ENCODE assay signal across 16 cellular contexts in genomic region chr14:99244299-99244959, GRCh38. TPM values are rescaled to one million over a fixed set of nuclear protein-coding genes. Genes with fewer than 3 reads are reported as not detected.
DNase-seq lines count a peak whose midpoint lies in the region; ATAC-seq, FAIRE-seq and TF ChIP-seq lines count a peak whose summit lies in the region.
"Had no signal": no experiment of that assay in that cellular context is flagged by ENCODE, and none has a peak within 500 bp of the region (broad histone marks: within the 10 kb centered on the region; RNA-seq: fewer than 3 reads in every experiment).

No MANE protein-coding gene starts in this region.

- peaks cover 82% of the 10 kb centered on the region for H3K4me1 Mint-ChIP-seq in activated T-cell treated with anti-CD3 and anti-CD28 coated beads, Interleukin-2, amount 50 U/mL, for 4 hours (ENCODE audit: low read depth)
- peaks cover 82% of the 10 kb centered on the region for H3K4me1 Mint-ChIP-seq in activated T-helper 2 cell treated with anti-CD3 and anti-CD28 coated beads, Interferon-gamma antibody, Interleukin-2, Interleukin-4, amounts not matched to agents 10 μg/mL and 5 μg/mL and 100 μg/mL, durations not matched to agents 14 hours and 24 hours and 36 hours (ENCODE audit: low read depth)

- H3K4me2 ChIP-seq in HepG2 (ENCODE audit: low read depth, low read length) = no peak overlapping the region

- H3K9ac ChIP-seq in iPS-20b (ENCODE audit: low read depth, low read length) (peak overlapping the region; percentile 91; the same call in 1 of the 2 replicates), HepG2 (ENCODE audit: insufficient read depth, low read depth, low read length) (no peak overlapping the region)

- H3K4me3 ChIP-seq in iPS-20b (ENCODE audit: low read length) = peak overlapping the region; percentile 69
- no peak overlapping the region for H3K4me3 ChIP-seq in thyroid gland (replicated peaks in 1 of 3)
- no peak overlapping the region for H3K4me3 ChIP-seq in HepG2 (replicated peaks in 1 of 3; ENCODE audit: insufficient read depth in 1 of 3, low read depth in 2 of 3, low read length in 3 of 3)
- H3K4me3 ChIP-seq: left lung, thoracic aorta had no signal

- no peak for DNase-seq in activated T-cell treated with anti-CD3 and anti-CD28 coated beads, Interleukin-2, amount 50 U/mL, for 4 hours
- no peak for DNase-seq in activated T-cell treated with anti-CD3 and anti-CD28 coated beads, Interleukin-2, amount 50 U/mL, for 1 hour
- no peak for DNase-seq in activated T-helper 2 cell treated with anti-CD3 and anti-CD28 coated beads, Interferon-gamma antibody, Interleukin-2, Interleukin-4, amounts not matched to agents 10 μg/mL and 5 μg/mL and 100 μg/mL, durations not matched to agents 14 hours and 24 hours and 36 hours (ENCODE audit: low spot score)
- peak; percentile 26 to 41 for DNase-seq in thyroid gland
- no peak for DNase-seq in HepG2 (ENCODE audit: low spot score)
- DNase-seq in KBM-7 = no peak
- no peak for DNase-seq in SW 1271 (lab: John Stamatoyannopoulos, UW)
- DNase-seq: head of caudate nucleus; left lung; NK-92 treated with Interleukin-12 subunit alpha and Interleukin-12 subunit beta, amount 100 ng/mL, for 24 hours; SHP77 had no signal

- 51 to 58% methylated on average over 16 of the region's 16 CpGs for WGBS in thyroid gland, 2 donors
- 10% methylated on average over 16 of the region's 16 CpGs for WGBS in HepG2 (ENCODE audit: low lambda C conversion rate)

- H3K27ac Mint-ChIP-seq in activated T-helper 2 cell treated with anti-CD3 and anti-CD28 coated beads, Interferon-gamma antibody, Interleukin-2, Interleukin-4, amounts not matched to agents 10 μg/mL and 5 μg/mL and 100 μg/mL, durations not matched to agents 14 hours and 24 hours and 36 hours = peak overlapping the region; percentile 96

- no peak for ATAC-seq in activated T-cell treated with anti-CD3 and anti-CD28 coated beads, Interleukin-2, amount 50 U/mL, for 4 hours
- ATAC-seq in HepG2 = no peak
- ATAC-seq: left lung had no signal

- TF ChIP-seq CTCF in thyroid gland (IDR thresholded peaks at IDR 0.05) = no peak
- TF ChIP-seq CTCF in HepG2 (CRISPR knock-in tag; IDR thresholded peaks at IDR 0.05) = no peak

- H2AFZ ChIP-seq in HepG2 (ENCODE audit: low read length) = no peak overlapping the region

- POLR2A ChIA-PET in HepG2 (lab: Yijun Ruan, JAX) = no interaction called here

- H3K4me3 Mint-ChIP-seq in activated T-cell treated with anti-CD3 and anti-CD28 coated beads, Interleukin-2, amount 50 U/mL, for 4 hours = peak overlapping the region; percentile 83
- H3K4me3 Mint-ChIP-seq in activated T-helper 2 cell treated with anti-CD3 and anti-CD28 coated beads, Interferon-gamma antibody, Interleukin-2, Interleukin-4, amounts not matched to agents 10 μg/mL and 5 μg/mL and 100 μg/mL, durations not matched to agents 14 hours and 24 hours and 36 hours (ENCODE audit: low read depth) = peak overlapping the region; percentile 84

- intact Hi-C loops in activated T-helper 2 cell treated with anti-CD3 and anti-CD28 coated beads, Interferon-gamma antibody, Interleukin-2, Interleukin-4, amounts not matched to agents 10 μg/mL and 5 μg/mL and 100 μg/mL, durations not matched to agents 14 hours and 24 hours and 36 hours (cut with micrococcal nuclease) = no loop called here
- intact Hi-C loops in thyroid gland (cut with DNase I) (no loop called here), HepG2 (cut with micrococcal nuclease; ENCODE audit: unreplicated experiment) (no loop called here)

- in situ Hi-C loops in HepG2 (cut with HindIII; ENCODE audit: extremely low pct_ligation_motif_present, low pct_unique_long_range_greater_than_20kb) (no loop called here), KBM-7 (cut with MboI; ENCODE audit: low pct_unique_long_range_greater_than_20kb, low sequenced_read_pairs) (no loop called here)

- H3K27me3 Mint-ChIP-seq in activated T-cell treated with anti-CD3 and anti-CD28 coated beads, Interleukin-2, amount 50 U/mL, for 4 hours (ENCODE audit: low read depth) = no peaks in the 10 kb centered on the region
- H3K27me3 Mint-ChIP-seq in activated T-helper 2 cell treated with anti-CD3 and anti-CD28 coated beads, Interferon-gamma antibody, Interleukin-2, Interleukin-4, amounts not matched to agents 10 μg/mL and 5 μg/mL and 100 μg/mL, durations not matched to agents 14 hours and 24 hours and 36 hours (ENCODE audit: low read depth) = no peaks in the 10 kb centered on the region

- CTCF ChIA-PET in HepG2 (lab: Yijun Ruan, JAX; ENCODE audit: low intra/inter-chr PET ratio, low total read pairs) = no interaction called here

- BruUV-seq in HepG2 (replicated peaks; lab: Mats Ljungman, UMichigan) = no TSS peak

- H3K36me3 ChIP-seq in iPS-20b (ENCODE audit: insufficient read depth, low read depth, low read length) (no peaks in the 10 kb centered on the region), thyroid gland (no peaks in the 10 kb centered on the region), HepG2 (replicated peaks in 1 of 2; ENCODE audit: control insufficient read depth in 1 of 2, insufficient read depth in 2 of 2, low read length in 2 of 2) (no peaks in the 10 kb centered on the region)
- H3K36me3 ChIP-seq: HAP-1, left lung, thoracic aorta had no signal

- H3K27ac ChIP-seq in iPS-20b (ENCODE audit: low read length) (peak overlapping the region; percentile 96), thyroid gland (peak overlapping the region; percentile 71 to 93 (median 84)), HepG2 (ENCODE audit: extremely low read length, insufficient read depth, low read length) (no peak overlapping the region)
- H3K27ac ChIP-seq: left lung, thoracic aorta had no signal

- H4K20me1 ChIP-seq in HepG2 (ENCODE audit: insufficient read depth, low read length) = no peaks in the 10 kb centered on the region

- no peaks in the 10 kb centered on the region for H3K9me3 Mint-ChIP-seq in activated T-cell treated with anti-CD3 and anti-CD28 coated beads, Interleukin-2, amount 50 U/mL, for 4 hours
- no peaks in the 10 kb centered on the region for H3K9me3 Mint-ChIP-seq in activated T-helper 2 cell treated with anti-CD3 and anti-CD28 coated beads, Interferon-gamma antibody, Interleukin-2, Interleukin-4, amounts not matched to agents 10 μg/mL and 5 μg/mL and 100 μg/mL, durations not matched to agents 14 hours and 24 hours and 36 hours

- no peaks in the 10 kb centered on the region for H3K79me2 ChIP-seq in HepG2 (ENCODE audit: insufficient read depth, low read length)

- no peak for FAIRE-seq in HepG2 (lab: Jason Lieb, UNC)
- FAIRE-seq: D721Med, endothelial cell of umbilical vein had no signal

- H3K9me3 ChIP-seq in iPS-20b (ENCODE audit: insufficient read depth, low read depth, low read length) = no peaks in the 10 kb centered on the region
- H3K9me3 ChIP-seq in thyroid gland = no peaks in the 10 kb centered on the region
- no peaks in the 10 kb centered on the region for H3K9me3 ChIP-seq in HepG2 (ENCODE audit: low read length)
- H3K9me3 ChIP-seq: HAP-1, left lung, thoracic aorta had no signal

- H3K27me3 ChIP-seq in iPS-20b (ENCODE audit: insufficient read depth, low read length) (peaks cover 28% of the 10 kb centered on the region), thyroid gland (no peaks in the 10 kb centered on the region), HepG2 (ENCODE audit: control insufficient read depth in 1 of 2, insufficient read depth in 2 of 2, low read length in 2 of 2) (peaks cover 4 to 75% of the 10 kb centered on the region in 2 experiments)

- TF ChIP-seq RAD21 in HepG2 (CRISPR knock-in tag; IDR thresholded peaks at IDR 0.05) = no peak

- TF ChIP-seq EP300 in HepG2 (IDR thresholded peaks at IDR 0.05; ENCODE audit: low read depth in 2 of 2, low read length in 2 of 2) (no peak), HepG2 (CRISPR knock-in tag; IDR thresholded peaks at IDR 0.05; ENCODE audit: borderline replicate concordance) (no peak)

- H3K36me3 Mint-ChIP-seq in activated T-cell treated with anti-CD3 and anti-CD28 coated beads, Interleukin-2, amount 50 U/mL, for 4 hours (ENCODE audit: insufficient read depth) = peaks cover 15% of the 10 kb centered on the region
- peaks cover 26% of the 10 kb centered on the region for H3K36me3 Mint-ChIP-seq in activated T-helper 2 cell treated with anti-CD3 and anti-CD28 coated beads, Interferon-gamma antibody, Interleukin-2, Interleukin-4, amounts not matched to agents 10 μg/mL and 5 μg/mL and 100 μg/mL, durations not matched to agents 14 hours and 24 hours and 36 hours (ENCODE audit: low read depth)

- H3K4me1 ChIP-seq in iPS-20b (ENCODE audit: insufficient read depth, low read length) = peaks cover 69% of the 10 kb centered on the region
- peaks cover 27 to 49% of the 10 kb centered on the region in 2 donors for H3K4me1 ChIP-seq in thyroid gland
- no peaks in the 10 kb centered on the region for H3K4me1 ChIP-seq in HepG2 (ENCODE audit: insufficient read depth, low read length)
- H3K4me1 ChIP-seq: left lung had no signal

- no peak for TF ChIP-seq POLR2A in thyroid gland (IDR thresholded peaks at IDR 0.05)
- no peak for TF ChIP-seq POLR2A in HepG2 (IDR thresholded peaks at IDR 0.05; ENCODE audit: insufficient read depth in 1 of 2, low read depth in 2 of 2, low read length in 2 of 2)

RNA-seq across cellular contexts. Expression of gene BCL11B, which starts 27.6 kb away (rescaled TPM):
- total RNA-seq in activated T-cell treated with anti-CD3 and anti-CD28 coated beads, Interleukin-2, amount 50 U/mL, for 4 hours = 10 to 100 TPM; 54.6 to 64.6 (median 62.4) TPM
- 34.1 and 34.9 TPM in 2 replicates for total RNA-seq in activated T-helper 2 cell treated with anti-CD3 and anti-CD28 coated beads, Interferon-gamma antibody, Interleukin-2, Interleukin-4, amounts not matched to agents 10 μg/mL and 5 μg/mL and 100 μg/mL, durations not matched to agents 14 hours and 24 hours and 36 hours
- 1 to 10 TPM in 3 of 4 donors, under 1 TPM in 1; 0.81 to 4.3 (median 2.3) TPM for total RNA-seq in thyroid gland
- not detected in 2 replicates for total RNA-seq in HepG2 (2016; rRNA removed; fragmentation: Illumina TruSeq; extraction: Trizol)
- not detected in 2 replicates for total RNA-seq in HepG2 (2016; cell fraction: cytosol; rRNA removed; fragmentation: Illumina TruSeq; extraction: Trizol; ENCODE audit: low read depth)
- not detected in 2 replicates for total RNA-seq in HepG2 (2016; cell fraction: insoluble cytoplasmic fraction; rRNA removed; fragmentation: Illumina TruSeq; extraction: Trizol)
- not detected in 2 replicates for total RNA-seq in HepG2 (2016; cell fraction: membrane; rRNA removed; fragmentation: Illumina TruSeq; extraction: Trizol)
- not detected in 2 replicates for total RNA-seq in HepG2 (2016; cell fraction: nucleus; rRNA removed; fragmentation: Illumina TruSeq; extraction: Trizol)
- polyA plus RNA-seq in HepG2 (2011; rRNA removed) = not detected in 2 replicates
- not detected in 2 replicates for polyA plus RNA-seq in HepG2 (2011; cell fraction: cytosol; rRNA removed)
- polyA plus RNA-seq in HepG2 (2011; cell fraction: nucleus; rRNA removed) = 0.02 and 0.03 TPM in 2 replicates
- not detected in 2 replicates for polyA plus RNA-seq in HepG2 (2012)
- not detected in 2 replicates for polyA plus RNA-seq in HepG2 (2016; cell fraction: cytosol; fragmentation: Illumina TruSeq; extraction: Trizol; ENCODE audit: low read depth)
- polyA plus RNA-seq in HepG2 (2016; cell fraction: insoluble cytoplasmic fraction; fragmentation: Illumina TruSeq; extraction: Trizol; ENCODE audit: low read depth) = not detected in 2 replicates
- polyA plus RNA-seq in HepG2 (2016; cell fraction: membrane; fragmentation: Illumina TruSeq; extraction: Trizol; ENCODE audit: low read depth) = not detected in 2 replicates
- polyA plus RNA-seq in HepG2 (2016; cell fraction: nucleus; fragmentation: Illumina TruSeq; extraction: Trizol; ENCODE audit: insufficient read depth, low read depth) = not detected in 2 replicates
- polyA minus RNA-seq in HepG2 (2011; rRNA and poly(A)+ RNA removed; ENCODE audit: low replicate concordance) = not detected in 2 replicates
- not detected in 2 replicates for polyA minus RNA-seq in HepG2 (2011; cell fraction: cytosol; rRNA and poly(A)+ RNA removed)
- under 0.01 TPM in 1 of 2 replicates, not detected in the other for polyA minus RNA-seq in HepG2 (2011; cell fraction: nucleus; rRNA and poly(A)+ RNA removed)

Comparison
In these comparisons a context has a peak if more than half of its experiments do, and no peak if none do; other contexts are left out.
1. DNase-seq: peak in thyroid gland (2 of 2); none in activated T-cell treated with anti-CD3 and anti-CD28 coated beads, Interleukin-2, amount 50 U/mL, for 4 hours (single experiment), activated T-cell treated with anti-CD3 and anti-CD28 coated beads, Interleukin-2, amount 50 U/mL, for 1 hour (single experiment), activated T-helper 2 cell treated with anti-CD3 and anti-CD28 coated beads, Interferon-gamma antibody, Interleukin-2, Interleukin-4, amounts not matched to agents 10 μg/mL and 5 μg/mL and 100 μg/mL, durations not matched to agents 14 hours and 24 hours and 36 hours (single experiment), HepG2 (single experiment), KBM-7 (single experiment) and SW 1271 (0 of 2).